ENCODE assay signal across 2 cellular contexts in genomic region chr9:133943036-133943780, GRCh38.
TF ChIP-seq lines count a peak whose summit lies in the region.

No MANE protein-coding gene starts in this region.

TF ChIP-seq in SK-N-SH, 30 proteins besides CTCF, POLR2A, EP300 and RAD21:
- TF ChIP-seq TCF12 (IDR thresholded peaks at IDR 0.05), result no peak
- no peak for TF ChIP-seq RCOR1 (IDR thresholded peaks at IDR 0.05; ENCODE audit: low read length)
- TF ChIP-seq MXI1 (IDR thresholded peaks at IDR 0.05; ENCODE audit: low read depth, low read length), result no peak
- TF ChIP-seq TAF1 (IDR thresholded peaks at IDR 0.05; ENCODE audit: borderline replicate concordance, low read depth, low read length), result no peak
- TF ChIP-seq YY1 (IDR thresholded peaks at IDR 0.05; ENCODE audit: low read depth), result no peak
- no peak for TF ChIP-seq CHD2 (IDR thresholded peaks at IDR 0.05; ENCODE audit: low read length, partially characterized antibody)
- TF ChIP-seq FOXM1 (IDR thresholded peaks at IDR 0.05; ENCODE audit: low read depth), result no peak
- no peak for TF ChIP-seq GATA2 (CRISPR knock-in tag; IDR thresholded peaks at IDR 0.05)
- TF ChIP-seq NRF1 (IDR thresholded peaks at IDR 0.05; ENCODE audit: low read depth, low read length), result no peak
- no peak for TF ChIP-seq IRF3 (IDR thresholded peaks at IDR 0.05; ENCODE audit: low read depth, low read length)
- no peak for TF ChIP-seq REST (IDR thresholded peaks at IDR 0.05; ENCODE audit: low read depth, low read length)
- TF ChIP-seq SMC3 (IDR thresholded peaks at IDR 0.05; ENCODE audit: low read depth, low read length), result no peak
- no peak for TF ChIP-seq POLR2AphosphoS5 (IDR thresholded peaks at IDR 0.05; ENCODE audit: low read depth, low read length)
- no peak for TF ChIP-seq SIN3A (IDR thresholded peaks at IDR 0.05; ENCODE audit: borderline replicate concordance, low read depth, low read length)
TF ChIP-seq in SK-N-SH: peak in this region for 0.

TF ChIP-seq in SK-N-SH treated with all-trans-retinoic acid at 6 μM for 48 hours, 23 proteins besides CTCF, POLR2A, EP300 and RAD21:
- TF ChIP-seq GLIS3 (CRISPR knock-in tag; IDR thresholded peaks at IDR 0.05) (no peak), CSRNP3 (CRISPR knock-in tag; IDR thresholded peaks at IDR 0.05) (no peak), CSDC2 (CRISPR knock-in tag; IDR thresholded peaks at IDR 0.05) (no peak), ZC3H10 (CRISPR knock-in tag; IDR thresholded peaks at IDR 0.05) (no peak), ZNF8 (CRISPR knock-in tag; IDR thresholded peaks at IDR 0.05) (no peak), PATZ1 (CRISPR knock-in tag; IDR thresholded peaks at IDR 0.05; ENCODE audit: borderline replicate concordance) (no peak), SNAI2 (CRISPR knock-in tag; IDR thresholded peaks at IDR 0.05) (no peak), OSR1 (CRISPR knock-in tag; IDR thresholded peaks at IDR 0.05) (no peak), ZNF565 (CRISPR knock-in tag; conservative IDR thresholded peaks at IDR 0.05; ENCODE audit: low read depth) (no peak), RARB (CRISPR knock-in tag; IDR thresholded peaks at IDR 0.05) (no peak), TOX (CRISPR knock-in tag; IDR thresholded peaks at IDR 0.05; ENCODE audit: borderline replicate concordance) (no peak), CREB5 (CRISPR knock-in tag; IDR thresholded peaks at IDR 0.05; ENCODE audit: low read depth) (no peak)
TF ChIP-seq in SK-N-SH treated with all-trans-retinoic acid at 6 μM for 48 hours: peak in this region for 0.
